In genomic region chr3:128399221-128399915, GRCh38 we compare ENCODE assay signal across 29 cellular contexts.
"Had no signal": no experiment of that assay in that cellular context is flagged by ENCODE, and none has a peak within 500 bp of the region (broad histone marks: within the 10 kb centered on the region; RNA-seq: fewer than 3 reads in every experiment).

No MANE protein-coding gene starts in this region.

- H3K4me3 ChIP-seq: adrenal gland, ascending aorta, cardiac muscle cell, coronary artery, dorsolateral prefrontal cortex, gastroesophageal sphincter, hepatocyte, left ventricle myocardium inferior, pancreas, prostate gland, tibial nerve had no signal

- H2AFZ ChIP-seq: hepatocyte had no signal

- H3K27me3 ChIP-seq: adrenal gland, ascending aorta, cardiac muscle cell, dorsolateral prefrontal cortex, gastroesophageal sphincter, hepatocyte, pancreas, tibial nerve had no signal

- H3K4me3 Mint-ChIP-seq: activated B cell treated with CpG ODN at 0.5 μM for 24 hours; activated naive CD4-positive, alpha-beta T cell treated with anti-CD3 and anti-CD28 coated beads for 36 hours; activated naive CD8-positive, alpha-beta T cell treated with anti-CD3 and anti-CD28 coated beads for 36 hours; activated T-helper 1 cell treated with anti-CD3 and anti-CD28 coated beads, Interleukin-12 subunit alpha, Interleukin-12 subunit beta, Interleukin-2, Interleukin-4 antibody, amounts not matched to agents 30 ng/mL and 10 ng/mL and 1 ng/mL, durations not matched to agents 14 hours and 24 hours and 36 hours; brain; effector memory CD8-positive, alpha-beta T cell; nephron progenitor cell had no signal

- H3K79me2 ChIP-seq: hepatocyte had no signal

- H3K36me3 Mint-ChIP-seq: activated naive CD8-positive, alpha-beta T cell treated with anti-CD3 and anti-CD28 coated beads for 36 hours; brain had no signal

- H3K4me2 ChIP-seq: hepatocyte had no signal

- H3K9me3 ChIP-seq: adrenal gland, ascending aorta, gastroesophageal sphincter, left ventricle myocardium inferior, pancreas, prostate gland, tibial nerve had no signal

- H3K27ac ChIP-seq: adrenal gland, ascending aorta, cardiac muscle cell, coronary artery, dorsolateral prefrontal cortex, gastroesophageal sphincter, hepatocyte, left ventricle myocardium inferior, pancreas, prostate gland, tibial nerve had no signal

- FAIRE-seq: endothelial cell of umbilical vein, pancreas had no signal

- H3K4me1 ChIP-seq: ascending aorta had no signal

- H3K36me3 ChIP-seq: adrenal gland, ascending aorta, cardiac muscle cell, left ventricle myocardium inferior, pancreas, prostate gland had no signal

- ATAC-seq: effector memory CD8-positive, alpha-beta T cell; gastroesophageal sphincter; pancreas had no signal

- H3K4me1 Mint-ChIP-seq: activated B cell treated with CpG ODN at 0.5 μM for 24 hours; activated naive CD8-positive, alpha-beta T cell treated with anti-CD3 and anti-CD28 coated beads for 36 hours had no signal

- DNase-seq: activated B cell treated with CpG ODN at 0.5 μM for 24 hours; activated CD4-positive, alpha-beta T cell treated with anti-CD3 and anti-CD28 coated beads for 4 hours; activated CD4-positive, alpha-beta T cell treated with anti-CD3 and anti-CD28 coated beads, Interleukin-2, amount 50 U/mL, for 4 hours; activated CD8-positive, alpha-beta memory T cell treated with anti-CD3 and anti-CD28 coated beads for 24 hours; activated effector memory CD4-positive, alpha-beta T cell treated with anti-CD3 and anti-CD28 coated beads, Interleukin-2, amount 50 U/mL, for 16 hours; activated naive CD4-positive, alpha-beta T cell treated with anti-CD3 and anti-CD28 coated beads for 36 hours; activated naive CD8-positive, alpha-beta T cell treated with anti-CD3 and anti-CD28 coated beads for 36 hours; adrenal gland; dorsolateral prefrontal cortex; effector memory CD8-positive, alpha-beta T cell; islet precursor cell; left ventricle myocardium inferior; nephron progenitor cell; nucleus accumbens; stimulated activated CD4-positive, alpha-beta T cell treated with anti-CD3 and anti-CD28 coated beads, Interleukin-15, amount 100 ng/mL, for 24 hours; stimulated activated CD4-positive, alpha-beta T cell treated with anti-CD3 and anti-CD28 coated beads, Interleukin-2, amount 100 ng/mL, for 24 hours; stimulated activated naive CD4-positive, alpha-beta T cell treated with Interleukin-2 at 50 U/mL for 16 hours; T-helper 2 cell had no signal

- H3K27ac Mint-ChIP-seq: activated B cell treated with CpG ODN at 0.5 μM for 24 hours; activated naive CD4-positive, alpha-beta T cell treated with anti-CD3 and anti-CD28 coated beads for 36 hours; activated naive CD8-positive, alpha-beta T cell treated with anti-CD3 and anti-CD28 coated beads for 36 hours; activated T-helper 1 cell treated with anti-CD3 and anti-CD28 coated beads, Interleukin-12 subunit alpha, Interleukin-12 subunit beta, Interleukin-2, Interleukin-4 antibody, amounts not matched to agents 30 ng/mL and 10 ng/mL and 1 ng/mL, durations not matched to agents 14 hours and 24 hours and 36 hours; effector memory CD8-positive, alpha-beta T cell; nephron progenitor cell had no signal

- H3K27me3 Mint-ChIP-seq: activated B cell treated with CpG ODN at 0.5 μM for 24 hours; activated naive CD8-positive, alpha-beta T cell treated with anti-CD3 and anti-CD28 coated beads for 36 hours; effector memory CD8-positive, alpha-beta T cell had no signal

- H3K9me3 Mint-ChIP-seq: activated B cell treated with CpG ODN at 0.5 μM for 24 hours; activated naive CD4-positive, alpha-beta T cell treated with anti-CD3 and anti-CD28 coated beads for 36 hours; activated naive CD8-positive, alpha-beta T cell treated with anti-CD3 and anti-CD28 coated beads for 36 hours; activated T-helper 1 cell treated with anti-CD3 and anti-CD28 coated beads, Interleukin-12 subunit alpha, Interleukin-12 subunit beta, Interleukin-2, Interleukin-4 antibody, amounts not matched to agents 30 ng/mL and 10 ng/mL and 1 ng/mL, durations not matched to agents 14 hours and 24 hours and 36 hours; effector memory CD8-positive, alpha-beta T cell; nephron progenitor cell had no signal
